In genomic region chr1:78088486-78088885, GRCh38 we compare ENCODE assay signal across 16 cellular contexts.
"Had no signal": no experiment of that assay in that cellular context is flagged by ENCODE, and none has a peak within 500 bp of the region (broad histone marks: within the 10 kb centered on the region; RNA-seq: fewer than 3 reads in every experiment).

No MANE protein-coding gene starts in this region.

- ATAC-seq: heart left ventricle, psoas muscle had no signal

- H3K27ac ChIP-seq: coronary artery, heart left ventricle, psoas muscle had no signal

- H3K27ac Mint-ChIP-seq: activated naive CD4-positive, alpha-beta T cell treated with anti-CD3 and anti-CD28 coated beads, Interleukin-2, amount 50 U/mL, for 24 hours; activated T-helper 2 cell treated with anti-CD3 and anti-CD28 coated beads, Interferon-gamma antibody, Interleukin-2, Interleukin-4, amounts not matched to agents 10 μg/mL and 5 μg/mL and 100 μg/mL, durations not matched to agents 14 hours and 24 hours and 36 hours; memory B cell; nephron had no signal

- H3K4me3 Mint-ChIP-seq: activated naive CD4-positive, alpha-beta T cell treated with anti-CD3 and anti-CD28 coated beads, Interleukin-2, amount 50 U/mL, for 24 hours; memory B cell; nephron had no signal

- H3K36me3 ChIP-seq: heart left ventricle, right lobe of liver had no signal

- H3K4me1 Mint-ChIP-seq: activated naive CD4-positive, alpha-beta T cell treated with anti-CD3 and anti-CD28 coated beads, Interleukin-2, amount 50 U/mL, for 24 hours; nephron had no signal

- H3K4me3 ChIP-seq: coronary artery, heart left ventricle, psoas muscle, right lobe of liver had no signal

- H3K4me1 ChIP-seq: heart left ventricle had no signal

- DNase-seq: activated CD4-positive, CD25-positive, alpha-beta regulatory T cell; caudate nucleus; effector CD4-positive, alpha-beta T cell; foreskin melanocyte; heart left ventricle; psoas muscle; stimulated activated naive CD4-positive, alpha-beta T cell; substantia nigra had no signal

- H3K27me3 ChIP-seq: heart left ventricle, right lobe of liver had no signal

- H3K9me3 ChIP-seq: psoas muscle, right lobe of liver had no signal

- FAIRE-seq: islet of Langerhans, TTC549 had no signal
